In genomic region chr10:114538544-114538906, GRCh38 we compare ENCODE assay signal across 9 cellular contexts.
DNase-seq lines count a peak whose midpoint lies in the region; ATAC-seq and TF ChIP-seq lines count a peak whose summit lies in the region.
"Had no signal": no experiment of that assay in that cellular context is flagged by ENCODE, and none has a peak within 500 bp of the region (broad histone marks: within the 10 kb centered on the region; RNA-seq: fewer than 3 reads in every experiment).

No MANE protein-coding gene starts in this region.

- no peaks in the 10 kb centered on the region for H3K9me2 ChIP-seq in OCI-LY7 (ENCODE audit: insufficient read depth, low read length)

- H3K27ac ChIP-seq in OCI-LY7 (ENCODE audit: low read depth, low read length, poor library complexity, severe bottlenecking) (peak overlapping the region; percentile 34), gastrocnemius medialis (peak overlapping the region in 3 of 4 donors; percentile 14 to 33 (median 21))

- H3K4me1 ChIP-seq in OCI-LY7 (ENCODE audit: insufficient read depth, low read length, poor library complexity, severe bottlenecking) (peaks cover 63% of the 10 kb centered on the region), gastrocnemius medialis (peaks cover 8 to 16% of the 10 kb centered on the region in 2 donors)

- H3K4me3 ChIP-seq in OCI-LY7 (ENCODE audit: low read depth, low read length, poor library complexity, severe bottlenecking): peak overlapping the region; percentile 21
- H3K4me3 ChIP-seq in gastrocnemius medialis: no peak overlapping the region

- in situ Hi-C loops in gastrocnemius medialis (cut with MboI; ENCODE audit: low sequenced_read_pairs in 4 of 4): no loop called here

- DNase-seq in OCI-LY7 (ENCODE audit: low spot score): peak; percentile 76
- DNase-seq in activated naive CD4-positive, alpha-beta T cell treated with anti-CD3 and anti-CD28 coated beads, Interleukin-2, amount 50 U/mL, for 72 hours (ENCODE audit: low spot score in 2 of 2): peak; percentile 44 to 71
- no peak for DNase-seq in gastrocnemius medialis
- DNase-seq in inferior parietal cortex (ENCODE audit: extremely low spot score): no peak
- DNase-seq in HFFc6: no peak

- H3K4me3 Mint-ChIP-seq in HFFc6: no peak overlapping the region

- BruUV-seq in OCI-LY7 (replicated peaks; lab: Mats Ljungman, UMichigan): no TSS peak

- POLR2A ChIA-PET in OCI-LY7 (lab: Charles Lee): interaction anchor here (10.1 to 12.1 kb wide), 2 partner anchors 15 to 41 kb away, joined by 114 to 192 read pairs; no protein-coding TSS in a partner anchor

- H3K27me3 Mint-ChIP-seq in HFFc6 (ENCODE audit: insufficient read depth): no peaks in the 10 kb centered on the region

- H3K4me2 ChIP-seq in OCI-LY7 (ENCODE audit: low read length): peak overlapping the region; percentile 65

- H3K36me3 ChIP-seq in OCI-LY7 (ENCODE audit: insufficient read depth, low read length) (no peaks in the 10 kb centered on the region; the same call in 1 of the 2 replicates), gastrocnemius medialis (no peaks in the 10 kb centered on the region)

- H4K20me1 ChIP-seq in OCI-LY7 (ENCODE audit: insufficient read depth, low read length): no peaks in the 10 kb centered on the region

- H3K9me3 ChIP-seq in OCI-LY7 (ENCODE audit: low read length) (no peaks in the 10 kb centered on the region; the same call in 1 of the 2 replicates), gastrocnemius medialis (no peaks in the 10 kb centered on the region)

- intact Hi-C loops in OCI-LY7 (cut with micrococcal nuclease; ENCODE audit: unreplicated experiment) (no loop called here), gastrocnemius medialis (cut with DNase I; ENCODE audit: low total_unique reads) (no loop called here)

- peaks cover 16% of the 10 kb centered on the region for H3K4me1 Mint-ChIP-seq in HFFc6 (ENCODE audit: low read depth)

- peaks cover 3 to 5% of the 10 kb centered on the region in 2 donors for H3K36me3 Mint-ChIP-seq in activated naive CD4-positive, alpha-beta T cell treated with anti-CD3 and anti-CD28 coated beads, Interleukin-2, amount 50 U/mL, for 72 hours
- H3K36me3 Mint-ChIP-seq in HFFc6 (ENCODE audit: low read depth): 0 out of 2 replicates have a peak, but pooled peaks cover 3% of the 10 kb centered on the region

- H3K79me2 ChIP-seq in OCI-LY7 (ENCODE audit: insufficient read depth, low read depth, low read length): no peaks in the 10 kb centered on the region

- TF ChIP-seq CTCF in OCI-LY7 (conservative IDR thresholded peaks at IDR 0.05; ENCODE audit: low read length) (no peak), gastrocnemius medialis (IDR thresholded peaks at IDR 0.05 in 4 of 5, conservative IDR thresholded peaks at IDR 0.05 in 1 of 5) (no peak), HFFc6 (IDR thresholded peaks at IDR 0.05) (no peak)

- ATAC-seq in GM19351 (IDR thresholded peaks at IDR 0.05; ENCODE audit: unreplicated experiment): peak; percentile 42
- peak; percentile 24 to 27 for ATAC-seq in activated naive CD4-positive, alpha-beta T cell treated with anti-CD3 and anti-CD28 coated beads, Interleukin-2, amount 50 U/mL, for 72 hours
- ATAC-seq in gastrocnemius medialis: no peak
- ATAC-seq in GM21619 (IDR thresholded peaks at IDR 0.05; ENCODE audit: unreplicated experiment): no peak
- no peak for ATAC-seq in HG03135 (IDR thresholded peaks at IDR 0.05; ENCODE audit: unreplicated experiment)
- ATAC-seq: activated CD4-positive, CD25-positive, alpha-beta regulatory T cell treated with anti-CD3 and anti-CD28 coated beads, Interleukin-2, amount 50 U/mL, for 24 hours had no signal

- H3K27ac Mint-ChIP-seq in activated naive CD4-positive, alpha-beta T cell treated with anti-CD3 and anti-CD28 coated beads, Interleukin-2, amount 50 U/mL, for 72 hours: peak overlapping the region; percentile 72 to 100
- no peak overlapping the region for H3K27ac Mint-ChIP-seq in HFFc6

- no peak for TF ChIP-seq POLR2A in gastrocnemius medialis (IDR thresholded peaks at IDR 0.05)

- peak overlapping the region; percentile 81 for H2AFZ ChIP-seq in OCI-LY7 (ENCODE audit: low read length)

- H3K27me3 ChIP-seq in gastrocnemius medialis: no peaks in the 10 kb centered on the region

- CTCF ChIA-PET in OCI-LY7 (lab: Charles Lee; ENCODE audit: unreplicated experiment): interaction anchor here (0.5 kb wide), 1 partner anchor 856 kb away, joined by 3 read pairs; no protein-coding TSS in a partner anchor

- H3K9me3 Mint-ChIP-seq in activated naive CD4-positive, alpha-beta T cell treated with anti-CD3 and anti-CD28 coated beads, Interleukin-2, amount 50 U/mL, for 72 hours: peaks cover 0 to 2% of the 10 kb centered on the region in 2 donors
- H3K9me3 Mint-ChIP-seq in HFFc6: no peaks in the 10 kb centered on the region

Comparison
In these comparisons a context has a peak if more than half of its experiments do, and no peak if none do; other contexts are left out.
1. ATAC-seq: peak in GM19351 (single experiment) and activated naive CD4-positive, alpha-beta T cell treated with anti-CD3 and anti-CD28 coated beads, Interleukin-2, amount 50 U/mL, for 72 hours (2 of 2); none in gastrocnemius medialis (0 of 2), GM21619 (single experiment) and HG03135 (single experiment).
2. DNase-seq: peak in OCI-LY7 (single experiment) and activated naive CD4-positive, alpha-beta T cell treated with anti-CD3 and anti-CD28 coated beads, Interleukin-2, amount 50 U/mL, for 72 hours (2 of 2); none in gastrocnemius medialis (0 of 2), inferior parietal cortex (single experiment) and HFFc6 (single experiment).